Comparison of ENCODE assay signal across 1 cellular context in genomic region chr11:12813371-12814225, GRCh38.
TF ChIP-seq lines count a peak whose summit lies in the region.

No MANE protein-coding gene starts in this region.

TF ChIP-seq in WTC11, 78 proteins besides CTCF, POLR2A, EP300 and RAD21 (continued from another document):
- TF ChIP-seq ERG (CRISPR knock-in tag; IDR thresholded peaks at IDR 0.05) (no peak), JAZF1 (CRISPR knock-in tag; IDR thresholded peaks at IDR 0.05) (no peak), SMAD4 (CRISPR knock-in tag; IDR thresholded peaks at IDR 0.05) (no peak), IRF2 (CRISPR knock-in tag; IDR thresholded peaks at IDR 0.05; ENCODE audit: borderline replicate concordance, low read depth) (no peak), TP53 (CRISPR knock-in tag; IDR thresholded peaks at IDR 0.05) (no peak), NFE2L1 (CRISPR knock-in tag; IDR thresholded peaks at IDR 0.05) (no peak), NR2C2 (CRISPR knock-in tag; IDR thresholded peaks at IDR 0.05) (no peak), EMX1 (CRISPR knock-in tag; IDR thresholded peaks at IDR 0.05) (no peak), ATF3 (CRISPR knock-in tag; conservative IDR thresholded peaks at IDR 0.05) (no peak), ZNF532 (CRISPR knock-in tag; IDR thresholded peaks at IDR 0.05; ENCODE audit: borderline replicate concordance) (no peak)
TF ChIP-seq in WTC11: peak in this region for 0.
